Comparison of ENCODE assay signal across 18 cellular contexts in genomic region chr20:19492116-19492515, GRCh38.
"Had no signal": no experiment of that assay in that cellular context is flagged by ENCODE, and none has a peak within 500 bp of the region (broad histone marks: within the 10 kb centered on the region; RNA-seq: fewer than 3 reads in every experiment).

No MANE protein-coding gene starts in this region.

- H3K27me3 ChIP-seq: SJSA1 had no signal

- H3K27ac ChIP-seq: SJSA1 had no signal

- H3K36me3 ChIP-seq: SJSA1 had no signal

- H3K4me3 ChIP-seq: SJSA1 had no signal

- DNase-seq: activated CD4-positive, alpha-beta T cell treated with anti-CD3 and anti-CD28 coated beads for 48 hours; activated CD4-positive, alpha-beta T cell treated with anti-CD3 and anti-CD28 coated beads, Interleukin-2, amount 50 U/mL, for 4 hours; activated CD4-positive, CD25-positive, alpha-beta regulatory T cell treated with anti-CD3 and anti-CD28 coated beads, Interleukin-2, amount 50 U/mL, for 72 hours; activated CD8-positive, alpha-beta memory T cell treated with anti-CD3 and anti-CD28 coated beads, Interleukin-2, amount 50 U/mL, for 48 hours; activated CD8-positive, alpha-beta T cell treated with anti-CD3 and anti-CD28 coated beads, Interleukin-2, amount 10 ng/mL, durations not matched to agents 7 days and 5 days; activated naive CD4-positive, alpha-beta T cell treated with anti-CD3 and anti-CD28 coated beads, Interleukin-2, amount 50 U/mL, for 16 hours; activated naive CD8-positive, alpha-beta T cell treated with anti-CD3 and anti-CD28 coated beads, Interleukin-2, amount 10 ng/mL, durations not matched to agents 7 days and 5 days; activated T-cell treated with anti-CD3 and anti-CD28 coated beads, Interleukin-2, amount 50 U/mL, for 1 hour; amniotic stem cell; Kasumi-1; NCI-H1048; NCI-H2029; NCI-H345; NCI-H510A; NCI-H526 treated with DMSO at 0.1 percent for 48 hours; SHP77 had no signal

- ATAC-seq: activated CD8-positive, alpha-beta T cell treated with anti-CD3 and anti-CD28 coated beads, Interleukin-2, amount 10 ng/mL, durations not matched to agents 7 days and 5 days; Panc1 had no signal

- H3K9me3 ChIP-seq: SJSA1 had no signal
